14 cellular contexts compared by ENCODE assay signal in the genomic region with DNA sequence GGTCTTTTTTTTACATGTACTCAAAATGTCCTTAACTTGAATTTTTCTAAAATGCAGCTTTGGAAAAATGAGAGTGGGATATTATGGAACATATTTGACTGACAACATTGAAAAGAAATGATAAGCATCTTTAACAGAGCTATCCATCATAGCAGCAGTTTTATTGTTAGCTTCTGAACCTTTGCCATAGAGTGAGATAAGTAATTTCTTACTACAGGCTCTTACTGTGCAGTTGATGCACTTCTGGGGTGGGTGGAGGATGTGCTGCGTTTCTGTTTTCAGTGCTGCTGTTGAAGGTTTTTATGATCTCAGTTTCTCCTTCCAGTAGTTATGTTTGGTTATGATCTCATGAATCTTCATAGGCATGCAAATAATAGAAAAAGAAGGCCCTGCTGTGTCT.
A peak's percentile ranks its signal among the peaks of the same experiment; 100 is the strongest.
DNase-seq lines count a peak whose midpoint lies in the region; ATAC-seq lines count a peak whose summit lies in the region.
"Had no signal": no experiment of that assay in that cellular context is flagged by ENCODE, and none has a peak within 500 bp of the region (broad histone marks: within the 10 kb centered on the region; RNA-seq: fewer than 3 reads in every experiment).

No MANE protein-coding gene starts in this region.

- H3K27ac Mint-ChIP-seq in activated CD4-positive, alpha-beta T cell treated with anti-CD3 and anti-CD28 coated beads for 36 hours = peak overlapping the region; percentile 66
- peak overlapping the region; percentile 71 for H3K27ac Mint-ChIP-seq in activated naive CD8-positive, alpha-beta T cell treated with anti-CD3 and anti-CD28 coated beads, Interleukin-2, amount 10 ng/mL, durations not matched to agents 7 days and 5 days

- intact Hi-C loops in activated CD4-positive, alpha-beta T cell treated with anti-CD3 and anti-CD28 coated beads for 36 hours (cut with DNase I, micrococcal nuclease) = loop anchor here in 1 of 2 experiments (1.0 kb wide), 3 partner anchors 34 to 52 kb away; no protein-coding TSS in a partner anchor

- no peak overlapping the region for H3K4me3 Mint-ChIP-seq in activated CD4-positive, alpha-beta T cell treated with anti-CD3 and anti-CD28 coated beads for 36 hours
- H3K4me3 Mint-ChIP-seq in activated naive CD8-positive, alpha-beta T cell treated with anti-CD3 and anti-CD28 coated beads, Interleukin-2, amount 10 ng/mL, durations not matched to agents 7 days and 5 days = no peak overlapping the region

- CTCF ChIA-PET in activated CD4-positive, alpha-beta T cell treated with anti-CD3 and anti-CD28 coated beads for 36 hours (lab: Charles Lee) = interaction anchor here (0.6 to 3.0 kb wide), 7 partner anchors 8 to 269 kb away, joined by 3 to 17 read pairs (median 3); no protein-coding TSS in a partner anchor

- H3K36me3 Mint-ChIP-seq in activated CD4-positive, alpha-beta T cell treated with anti-CD3 and anti-CD28 coated beads for 36 hours (ENCODE audit: low read depth) = peaks cover 12% of the 10 kb centered on the region
- peaks cover 15% of the 10 kb centered on the region for H3K36me3 Mint-ChIP-seq in activated naive CD8-positive, alpha-beta T cell treated with anti-CD3 and anti-CD28 coated beads, Interleukin-2, amount 10 ng/mL, durations not matched to agents 7 days and 5 days

- no peaks in the 10 kb centered on the region for H3K27me3 Mint-ChIP-seq in activated CD4-positive, alpha-beta T cell treated with anti-CD3 and anti-CD28 coated beads for 36 hours
- H3K27me3 Mint-ChIP-seq in activated naive CD8-positive, alpha-beta T cell treated with anti-CD3 and anti-CD28 coated beads, Interleukin-2, amount 10 ng/mL, durations not matched to agents 7 days and 5 days = no peaks in the 10 kb centered on the region
- H3K27me3 Mint-ChIP-seq: naive B cell had no signal

- POLR2A ChIA-PET in activated CD4-positive, alpha-beta T cell treated with anti-CD3 and anti-CD28 coated beads for 36 hours (lab: Charles Lee) = interaction anchor here (1.2 kb wide), 1 partner anchor 33 kb away, joined by 6 read pairs; no protein-coding TSS in a partner anchor
- POLR2A ChIA-PET in activated naive CD8-positive, alpha-beta T cell treated with anti-CD3 and anti-CD28 coated beads, Interleukin-2, amount 10 ng/mL, durations not matched to agents 7 days and 5 days (lab: Charles Lee) = interaction anchor here (1.5 to 2.3 kb wide), 2 partner anchors 12 to 35 kb away, joined by 3 to 18 read pairs; no protein-coding TSS in a partner anchor

- H3K4me1 Mint-ChIP-seq in activated CD4-positive, alpha-beta T cell treated with anti-CD3 and anti-CD28 coated beads for 36 hours = peaks cover 51% of the 10 kb centered on the region
- H3K4me1 Mint-ChIP-seq in activated naive CD8-positive, alpha-beta T cell treated with anti-CD3 and anti-CD28 coated beads, Interleukin-2, amount 10 ng/mL, durations not matched to agents 7 days and 5 days = peaks cover 36% of the 10 kb centered on the region

- DNase-seq in activated CD4-positive, alpha-beta T cell treated with anti-CD3 and anti-CD28 coated beads for 36 hours = peak; percentile 74
- DNase-seq in activated CD4-positive, alpha-beta T cell treated with anti-CD3 and anti-CD28 coated beads for 1 hour = no peak
- no peak for DNase-seq in activated naive CD8-positive, alpha-beta T cell treated with anti-CD3 and anti-CD28 coated beads, Interleukin-2, amount 10 ng/mL, durations not matched to agents 7 days and 5 days
- DNase-seq in stimulated activated CD8-positive, alpha-beta memory T cell treated with anti-CD3 and anti-CD28 coated beads, Interleukin-15, amount 100 ng/mL, for 48 hours (ENCODE audit: low read depth in 2 of 2) = peak; percentile 28 to 30
- DNase-seq in ecto neural progenitor cell (ENCODE audit: low spot score) = no peak
- no peak for DNase-seq in DMS 273 (lab: John Stamatoyannopoulos, UW; ENCODE audit: unreplicated experiment)
- DNase-seq in NCI-H510A treated with DMSO at 0.1 percent for 48 hours (lab: John Stamatoyannopoulos, UW) = no peak
- DNase-seq: DMS153, naive B cell, NCI-H187, spleen had no signal

- ATAC-seq in activated CD4-positive, alpha-beta T cell treated with anti-CD3 and anti-CD28 coated beads for 36 hours = peak; percentile 80
- ATAC-seq in HG03280 (IDR thresholded peaks at IDR 0.05; ENCODE audit: unreplicated experiment) = peak; percentile 69
- ATAC-seq in activated naive CD8-positive, alpha-beta T cell treated with anti-CD3 and anti-CD28 coated beads, Interleukin-2, amount 10 ng/mL, durations not matched to agents 7 days and 5 days (ENCODE audit: low read depth) = peak; percentile 12
- ATAC-seq: A549, HepG2 had no signal

- peaks cover 3% of the 10 kb centered on the region for H3K9me3 Mint-ChIP-seq in activated CD4-positive, alpha-beta T cell treated with anti-CD3 and anti-CD28 coated beads for 36 hours (ENCODE audit: low read depth)
- H3K9me3 Mint-ChIP-seq in activated naive CD8-positive, alpha-beta T cell treated with anti-CD3 and anti-CD28 coated beads, Interleukin-2, amount 10 ng/mL, durations not matched to agents 7 days and 5 days = no peaks in the 10 kb centered on the region

Comparison
In these comparisons a context has a peak if more than half of its experiments do, and no peak if none do; other contexts are left out.
1. DNase-seq: peak in activated CD4-positive, alpha-beta T cell treated with anti-CD3 and anti-CD28 coated beads for 36 hours (single experiment) and stimulated activated CD8-positive, alpha-beta memory T cell treated with anti-CD3 and anti-CD28 coated beads, Interleukin-15, amount 100 ng/mL, for 48 hours (2 of 2); none in activated CD4-positive, alpha-beta T cell treated with anti-CD3 and anti-CD28 coated beads for 1 hour (single experiment), activated naive CD8-positive, alpha-beta T cell treated with anti-CD3 and anti-CD28 coated beads, Interleukin-2, amount 10 ng/mL, durations not matched to agents 7 days and 5 days (single experiment), ecto neural progenitor cell (single experiment), DMS 273 (single experiment) and NCI-H510A treated with DMSO at 0.1 percent for 48 hours (single experiment).
2. ATAC-seq: peak in every context shown above with its lines; median percentile 80 in activated CD4-positive, alpha-beta T cell treated with anti-CD3 and anti-CD28 coated beads for 36 hours; 69 in HG03280; 12 in activated naive CD8-positive, alpha-beta T cell treated with anti-CD3 and anti-CD28 coated beads, Interleukin-2, amount 10 ng/mL, durations not matched to agents 7 days and 5 days.